1 cellular context compared by ENCODE assay signal in genomic region chr17:47830991-47831933, GRCh38.
TF ChIP-seq lines count a peak whose summit lies in the region.

A gene with protein sequence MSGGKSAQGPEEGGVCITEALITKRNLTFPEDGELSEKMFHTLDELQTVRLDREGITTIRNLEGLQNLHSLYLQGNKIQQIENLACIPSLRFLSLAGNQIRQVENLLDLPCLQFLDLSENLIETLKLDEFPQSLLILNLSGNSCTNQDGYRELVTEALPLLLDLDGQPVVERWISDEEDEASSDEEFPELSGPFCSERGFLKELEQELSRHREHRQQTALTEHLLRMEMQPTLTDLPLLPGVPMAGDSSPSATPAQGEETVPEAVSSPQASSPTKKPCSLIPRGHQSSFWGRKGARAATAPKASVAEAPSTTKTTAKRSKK (plus strand): TSS chr17:47831670. CDS start chr17:47831990, 320 bp downstream.
Gene MRPL10 (minus strand): TSS chr17:47831541. CDS start chr17:47831511, 30 bp downstream.

TF ChIP-seq in HepG2, 621 proteins besides CTCF, POLR2A, EP300 and RAD21 (continued from another document and continues in another):
- TF ChIP-seq, protein P1, sequence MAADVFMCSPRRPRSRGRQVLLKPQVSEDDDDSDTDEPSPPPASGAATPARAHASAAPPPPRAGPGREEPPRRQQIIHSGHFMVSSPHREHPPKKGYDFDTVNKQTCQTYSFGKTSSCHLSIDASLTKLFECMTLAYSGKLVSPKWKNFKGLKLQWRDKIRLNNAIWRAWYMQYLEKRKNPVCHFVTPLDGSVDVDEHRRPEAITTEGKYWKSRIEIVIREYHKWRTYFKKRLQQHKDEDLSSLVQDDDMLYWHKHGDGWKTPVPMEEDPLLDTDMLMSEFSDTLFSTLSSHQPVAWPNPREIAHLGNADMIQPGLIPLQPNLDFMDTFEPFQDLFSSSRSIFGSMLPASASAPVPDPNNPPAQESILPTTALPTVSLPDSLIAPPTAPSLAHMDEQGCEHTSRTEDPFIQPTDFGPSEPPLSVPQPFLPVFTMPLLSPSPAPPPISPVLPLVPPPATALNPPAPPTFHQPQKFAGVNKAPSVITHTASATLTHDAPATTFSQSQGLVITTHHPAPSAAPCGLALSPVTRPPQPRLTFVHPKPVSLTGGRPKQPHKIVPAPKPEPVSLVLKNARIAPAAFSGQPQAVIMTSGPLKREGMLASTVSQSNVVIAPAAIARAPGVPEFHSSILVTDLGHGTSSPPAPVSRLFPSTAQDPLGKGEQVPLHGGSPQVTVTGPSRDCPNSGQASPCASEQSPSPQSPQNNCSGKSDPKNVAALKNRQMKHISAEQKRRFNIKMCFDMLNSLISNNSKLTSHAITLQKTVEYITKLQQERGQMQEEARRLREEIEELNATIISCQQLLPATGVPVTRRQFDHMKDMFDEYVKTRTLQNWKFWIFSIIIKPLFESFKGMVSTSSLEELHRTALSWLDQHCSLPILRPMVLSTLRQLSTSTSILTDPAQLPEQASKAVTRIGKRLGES (CRISPR knock-in tag; IDR thresholded peaks at IDR 0.05; ENCODE audit: borderline replicate concordance): no peak
- TF ChIP-seq TOPORS (CRISPR knock-in tag; IDR thresholded peaks at IDR 0.05) (no peak; the same call in 1 of the 2 replicates), ATF4 (CRISPR knock-in tag; IDR thresholded peaks at IDR 0.05) (peak in 1 of 2 experiments; percentile 61; a peak in 1 of 4 replicates), ZNF878 (CRISPR knock-in tag; IDR thresholded peaks at IDR 0.05) (no peak), MEIS2 (CRISPR knock-in tag; IDR thresholded peaks at IDR 0.05) (no peak; the same call in 1 of the 2 replicates), EZH2 (conservative IDR thresholded peaks at IDR 0.05; ENCODE audit: low read depth, low read length) (no peak), NFYB (CRISPR knock-in tag; IDR thresholded peaks at IDR 0.05) (no peak), ZNF737 (CRISPR knock-in tag; IDR thresholded peaks at IDR 0.05; ENCODE audit: borderline replicate concordance) (peak; percentile 86), RXRA (CRISPR knock-in tag; IDR thresholded peaks at IDR 0.05) (peak; percentile 70), MIER3 (CRISPR knock-in tag; IDR thresholded peaks at IDR 0.05; ENCODE audit: borderline replicate concordance) (peak; percentile 80; the same call in 1 of the 2 replicates), PATZ1 (CRISPR knock-in tag; IDR thresholded peaks at IDR 0.05) (peak; percentile 74), ISX (CRISPR knock-in tag; conservative IDR thresholded peaks at IDR 0.05) (no peak), HNRNPLL (IDR thresholded peaks at IDR 0.05; ENCODE audit: low read depth, low read length, poor library complexity, severe bottlenecking) (peak; percentile 89), ZNF704 (CRISPR knock-in tag; IDR thresholded peaks at IDR 0.05; ENCODE audit: borderline replicate concordance) (peak; percentile 65; the same call in 1 of the 2 replicates), MLLT10 (CRISPR knock-in tag; IDR thresholded peaks at IDR 0.05) (no peak), ZNF687 (CRISPR knock-in tag; IDR thresholded peaks at IDR 0.05) (peak; percentile 92), ZNF761 (CRISPR knock-in tag; conservative IDR thresholded peaks at IDR 0.05) (no peak), LCORL (IDR thresholded peaks at IDR 0.05) (no peak), LCORL (CRISPR knock-in tag; IDR thresholded peaks at IDR 0.05) (no peak), ELF1 (CRISPR knock-in tag; IDR thresholded peaks at IDR 0.05) (peak; percentile 96), ZNF569 (CRISPR knock-in tag; IDR thresholded peaks at IDR 0.05; ENCODE audit: borderline replicate concordance) (no peak), ZNF773 (CRISPR knock-in tag; IDR thresholded peaks at IDR 0.05; ENCODE audit: borderline replicate concordance) (no peak), YEATS2 (CRISPR knock-in tag; IDR thresholded peaks at IDR 0.05; ENCODE audit: borderline replicate concordance) (peak; percentile 99), ADNP (CRISPR knock-in tag; IDR thresholded peaks at IDR 0.05) (no peak), MED8 (CRISPR knock-in tag; IDR thresholded peaks at IDR 0.05; ENCODE audit: insufficient replicate concordance) (no peak), RAD51 (IDR thresholded peaks at IDR 0.05; ENCODE audit: borderline replicate concordance) (no peak), CEBPB (IDR thresholded peaks at IDR 0.05; ENCODE audit: borderline replicate concordance, low read depth, low read length) (no peak), ZSCAN12 (CRISPR knock-in tag; IDR thresholded peaks at IDR 0.05) (no peak), MXD1 (CRISPR knock-in tag; IDR thresholded peaks at IDR 0.05) (peak; percentile 72; the same call in 1 of the 2 replicates), HINFP (CRISPR knock-in tag; IDR thresholded peaks at IDR 0.05; ENCODE audit: low read depth) (no peak), ZNF280B (CRISPR knock-in tag; IDR thresholded peaks at IDR 0.05; ENCODE audit: borderline replicate concordance) (peak; percentile 94), HES4 (CRISPR knock-in tag; IDR thresholded peaks at IDR 0.05; ENCODE audit: borderline replicate concordance) (peak; percentile 53; the same call in 1 of the 2 replicates), ZNF782 (CRISPR knock-in tag; IDR thresholded peaks at IDR 0.05; ENCODE audit: borderline replicate concordance) (peak; percentile 60; the same call in 1 of the 2 replicates), CCAR2 (optimal IDR thresholded peaks at IDR 0.05; ENCODE audit: low read depth, low read length) (no peak), GFI1 (CRISPR knock-in tag; IDR thresholded peaks at IDR 0.05; ENCODE audit: borderline replicate concordance) (peak; percentile 63; the same call in 1 of the 2 replicates), NFKBIZ (CRISPR knock-in tag; IDR thresholded peaks at IDR 0.05) (peak; percentile 56; the same call in 1 of the 2 replicates), ZNF816 (CRISPR knock-in tag; IDR thresholded peaks at IDR 0.05; ENCODE audit: borderline replicate concordance) (peak; percentile 45; the same call in 1 of the 2 replicates), ZNF367 (CRISPR knock-in tag; IDR thresholded peaks at IDR 0.05; ENCODE audit: borderline replicate concordance) (0 out of 2 replicates have a peak, but pooled peaks have one; percentile 50), ZNF850 (CRISPR knock-in tag; conservative IDR thresholded peaks at IDR 0.05) (no peak), REXO4 (CRISPR knock-in tag; IDR thresholded peaks at IDR 0.05; ENCODE audit: borderline replicate concordance) (no peak), CC2D1A (CRISPR knock-in tag; IDR thresholded peaks at IDR 0.05) (no peak), SRSF4 (IDR thresholded peaks at IDR 0.05; ENCODE audit: low read depth, low read length, poor library complexity, severe bottlenecking) (no peak)
- TF ChIP-seq, protein P2, sequence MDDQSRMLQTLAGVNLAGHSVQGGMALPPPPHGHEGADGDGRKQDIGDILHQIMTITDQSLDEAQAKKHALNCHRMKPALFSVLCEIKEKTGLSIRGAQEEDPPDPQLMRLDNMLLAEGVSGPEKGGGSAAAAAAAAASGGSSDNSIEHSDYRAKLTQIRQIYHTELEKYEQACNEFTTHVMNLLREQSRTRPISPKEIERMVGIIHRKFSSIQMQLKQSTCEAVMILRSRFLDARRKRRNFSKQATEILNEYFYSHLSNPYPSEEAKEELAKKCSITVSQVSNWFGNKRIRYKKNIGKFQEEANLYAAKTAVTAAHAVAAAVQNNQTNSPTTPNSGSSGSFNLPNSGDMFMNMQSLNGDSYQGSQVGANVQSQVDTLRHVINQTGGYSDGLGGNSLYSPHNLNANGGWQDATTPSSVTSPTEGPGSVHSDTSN (CRISPR knock-in tag; IDR thresholded peaks at IDR 0.05; ENCODE audit: borderline replicate concordance): no peak; the same call in 1 of the 2 replicates
